ENCODE assay signal across 22 cellular contexts in genomic region chr15:75306188-75306587, GRCh38.
"Had no signal": no experiment of that assay in that cellular context is flagged by ENCODE, and none has a peak within 500 bp of the region (broad histone marks: within the 10 kb centered on the region; RNA-seq: fewer than 3 reads in every experiment).

No MANE protein-coding gene starts in this region.

- DNase-seq: Karpas-422, MM.1S, MV-4-11, NCI-H1092, NCI-H1694 treated with DMSO at 0.1 percent for 48 hours, NCI-H187 treated with DMSO at 0.1 percent for 48 hours, NCI-H2029, NCI-H2171 treated with DMSO at 0.1 percent for 48 hours, NCI-H2227 treated with DMSO at 0.1 percent for 48 hours, NCI-H345, NCI-H446, NCI-H510A treated with DMSO at 0.1 percent for 48 hours, NCI-H524 treated with DMSO at 0.1 percent for 48 hours, NCI-H526 treated with DMSO at 0.1 percent for 48 hours, PC-9, SHP77 treated with DMSO at 0.1 percent for 48 hours, SK-N-SH, SW 1271, T-helper 1 cell had no signal

- H3K9me3 ChIP-seq: SJSA1, SK-N-SH had no signal

- H3K36me3 ChIP-seq: SJSA1 had no signal

- H3K4me3 ChIP-seq: PC-9, SJSA1 had no signal

- H3K4me1 ChIP-seq: SJSA1 had no signal

- H3K27ac ChIP-seq: KMS-11, PC-9, RWPE1, SJSA1 had no signal
